1 cellular context compared by ENCODE assay signal in the genomic region with DNA sequence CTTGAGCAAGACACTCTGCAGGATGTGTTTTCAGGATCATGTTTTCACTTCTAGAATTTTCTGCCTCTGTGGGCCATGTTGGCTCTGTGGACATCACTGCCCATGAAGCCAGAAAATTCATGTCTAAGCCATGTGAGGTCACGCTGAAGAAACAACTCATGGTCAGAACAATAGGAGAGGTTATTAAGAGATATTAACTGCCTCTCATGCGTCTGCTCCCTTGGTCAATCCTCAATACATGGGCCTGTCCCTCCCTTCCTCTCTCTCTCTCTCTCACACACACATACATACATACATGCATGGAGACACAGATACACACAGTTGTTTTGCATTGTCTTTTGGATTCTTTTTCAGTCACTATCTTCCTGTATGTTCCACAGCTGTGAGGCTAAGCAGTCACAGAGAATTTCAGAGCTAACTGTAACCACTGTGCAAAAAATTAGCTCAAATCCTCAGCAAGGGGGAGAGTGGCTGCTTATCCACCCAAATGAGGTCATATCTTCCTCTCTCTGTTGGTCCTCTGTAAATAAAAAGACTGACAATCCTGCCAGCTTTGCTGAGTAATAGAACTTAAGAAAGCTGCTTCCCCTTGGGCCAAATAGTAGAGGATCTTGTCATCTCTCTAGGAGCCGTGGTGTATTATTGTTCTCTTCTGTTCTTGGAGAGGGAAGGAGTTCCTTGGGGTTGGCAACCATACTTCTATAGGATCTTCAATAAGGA.
A peak's percentile ranks its signal among the peaks of the same experiment; 100 is the strongest.
TF ChIP-seq lines count a peak whose summit lies in the region.

No MANE protein-coding gene starts in this region.

TF ChIP-seq in SK-N-SH, 30 proteins besides CTCF, POLR2A, EP300 and RAD21 (continued from another document):
- TF ChIP-seq, protein P1, sequence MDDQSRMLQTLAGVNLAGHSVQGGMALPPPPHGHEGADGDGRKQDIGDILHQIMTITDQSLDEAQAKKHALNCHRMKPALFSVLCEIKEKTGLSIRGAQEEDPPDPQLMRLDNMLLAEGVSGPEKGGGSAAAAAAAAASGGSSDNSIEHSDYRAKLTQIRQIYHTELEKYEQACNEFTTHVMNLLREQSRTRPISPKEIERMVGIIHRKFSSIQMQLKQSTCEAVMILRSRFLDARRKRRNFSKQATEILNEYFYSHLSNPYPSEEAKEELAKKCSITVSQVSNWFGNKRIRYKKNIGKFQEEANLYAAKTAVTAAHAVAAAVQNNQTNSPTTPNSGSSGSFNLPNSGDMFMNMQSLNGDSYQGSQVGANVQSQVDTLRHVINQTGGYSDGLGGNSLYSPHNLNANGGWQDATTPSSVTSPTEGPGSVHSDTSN (IDR thresholded peaks at IDR 0.05): peak; percentile 73
- TF ChIP-seq MEF2A (IDR thresholded peaks at IDR 0.05; ENCODE audit: borderline replicate concordance, low read depth) (peak; percentile 35; the same call in 1 of the 2 replicates), TEAD4 (IDR thresholded peaks at IDR 0.05; ENCODE audit: borderline replicate concordance, insufficient read depth) (0 out of 2 replicates have a peak, but pooled peaks have one; percentile 11), TCF12 (IDR thresholded peaks at IDR 0.05) (peak; percentile 80), REST (IDR thresholded peaks at IDR 0.05; ENCODE audit: low read depth, low read length) (no peak)
